ENCODE assay signal across 19 cellular contexts in the genomic region with DNA sequence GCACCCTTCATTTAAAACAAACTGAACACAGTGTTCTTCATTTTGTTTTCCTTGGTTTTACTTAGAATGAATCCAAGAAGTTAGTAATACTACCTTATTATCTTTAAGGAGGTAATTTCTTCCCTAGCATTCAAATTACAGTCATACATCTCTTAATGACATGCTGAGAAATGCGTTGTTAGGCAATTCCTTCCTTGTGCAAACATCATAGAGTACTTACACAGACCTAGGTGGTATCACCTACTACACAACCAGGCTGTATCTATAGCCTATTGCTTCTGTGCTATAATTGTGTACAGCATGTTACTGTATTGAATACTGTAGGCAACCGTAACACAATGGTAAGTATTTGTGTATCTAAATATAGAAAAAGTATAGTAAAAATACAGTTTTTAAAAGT. TPM values are rescaled to one million over a fixed set of nuclear protein-coding genes. Genes with fewer than 3 reads are reported as not detected.
A peak's percentile ranks its signal among the peaks of the same experiment; 100 is the strongest.
DNase-seq lines count a peak whose midpoint lies in the region; ATAC-seq, FAIRE-seq and TF ChIP-seq lines count a peak whose summit lies in the region.
"Had no signal": no experiment of that assay in that cellular context is flagged by ENCODE, and none has a peak within 500 bp of the region (broad histone marks: within the 10 kb centered on the region; RNA-seq: fewer than 3 reads in every experiment).

No MANE protein-coding gene starts in this region.

- no TSS peak for BruUV-seq in PC-3 (replicated peaks; lab: Mats Ljungman, UMichigan)

- CTCF ChIA-PET in PC-3 (lab: Charles Lee), result no interaction called here

- H3K27me3 ChIP-seq in bronchial epithelial cell (ENCODE audit: control insufficient read depth, insufficient read depth, low read length) (no peaks in the 10 kb centered on the region), PC-3 (ENCODE audit: low read length) (no peaks in the 10 kb centered on the region)
- H3K27me3 ChIP-seq: SJCRH30 had no signal

- no peak overlapping the region for H3K4me2 ChIP-seq in PC-3 (ENCODE audit: low read length)

- no peak overlapping the region for H3K9ac ChIP-seq in PC-3 (ENCODE audit: low read length)

- H4K20me1 ChIP-seq in PC-3 (ENCODE audit: low read length), result no peaks in the 10 kb centered on the region

- H3K4me1 ChIP-seq in mucosa of descending colon (ENCODE audit: low read depth) (no peaks in the 10 kb centered on the region), PC-3 (ENCODE audit: insufficient read depth, low read length) (no peaks in the 10 kb centered on the region)
- H3K4me1 ChIP-seq: SJCRH30 had no signal

- POLR2A ChIA-PET in PC-3 (lab: Charles Lee; ENCODE audit: unreplicated experiment), result no interaction called here

- peak; percentile 8 for DNase-seq in COR-L47 (lab: John Stamatoyannopoulos, UW)
- DNase-seq in NCI-H1417 treated with DMSO at 0.1 percent for 48 hours (lab: John Stamatoyannopoulos, UW), result peak; percentile 39
- peak; percentile 38 for DNase-seq in bronchial epithelial cell (ENCODE audit: low read depth)
- DNase-seq in mucosa of descending colon, result peak in 1 of 3 donors; percentile 16
- no peak for DNase-seq in NCI-H1092 (lab: John Stamatoyannopoulos, UW)
- no peak for DNase-seq in NCI-H345 treated with DMSO at 0.1 percent for 48 hours (lab: John Stamatoyannopoulos, UW; ENCODE audit: unreplicated experiment)
- DNase-seq in PC-3, result no peak
- no peak for DNase-seq in urothelium cell line (ENCODE audit: low spot score)
- DNase-seq: EL, GF-D8, Karpas-422, NCI-H2029 treated with DMSO at 0.1 percent for 48 hours, NCI-H446 treated with DMSO at 0.1 percent for 48 hours, NCI-H774, SJCRH30 had no signal

- no peaks in the 10 kb centered on the region for H3K9me2 ChIP-seq in PC-3 (replicated peaks; ENCODE audit: low read length)

- peak; percentile 92 for ATAC-seq in mucosa of descending colon
- no peak for ATAC-seq in PC-3

- no peaks in the 10 kb centered on the region for H3K79me2 ChIP-seq in PC-3 (ENCODE audit: low read length)

- no peak for TF ChIP-seq CTCF in bronchial epithelial cell (IDR thresholded peaks at IDR 0.05; ENCODE audit: insufficient read depth, low read length, severe bottlenecking)
- no peak for TF ChIP-seq CTCF in mucosa of descending colon (IDR thresholded peaks at IDR 0.05)
- TF ChIP-seq CTCF in PC-3 (conservative IDR thresholded peaks at IDR 0.05; ENCODE audit: low read depth, low read length), result no peak

- H2AFZ ChIP-seq in PC-3 (ENCODE audit: low read length), result no peak overlapping the region

- H3F3A ChIP-seq in PC-3 (ENCODE audit: low read length, unreplicated experiment), result no peaks in the 10 kb centered on the region

- FAIRE-seq in bronchial epithelial cell (lab: Jason Lieb, UNC) (no peak), urothelium cell line (lab: Jason Lieb, UNC) (no peak)
- FAIRE-seq: A204.1, RCC 7860 had no signal

- H3K36me3 ChIP-seq in bronchial epithelial cell (ENCODE audit: control insufficient read depth, insufficient read depth, low read length), result peaks cover 4% of the 10 kb centered on the region
- H3K36me3 ChIP-seq in mucosa of descending colon (ENCODE audit: low read depth), result no peaks in the 10 kb centered on the region
- 0 out of 2 replicates have a peak, but pooled peaks cover under 1% of the 10 kb centered on the region for H3K36me3 ChIP-seq in PC-3 (ENCODE audit: low read depth, low read length)
- H3K36me3 ChIP-seq: SJCRH30 had no signal

- H3K4me3 ChIP-seq in bronchial epithelial cell (ENCODE audit: low read depth, low read length) (no peak overlapping the region), mucosa of descending colon (no peak overlapping the region), PC-3 (ENCODE audit: low read length) (no peak overlapping the region)
- H3K4me3 ChIP-seq: SJCRH30 had no signal

- intact Hi-C loops in mucosa of descending colon (cut with DNase I, micrococcal nuclease) (no loop called here), PC-3 (cut with micrococcal nuclease) (no loop called here)

- H3K9me3 ChIP-seq in mucosa of descending colon (no peaks in the 10 kb centered on the region), PC-3 (ENCODE audit: low read length) (no peaks in the 10 kb centered on the region)
- H3K9me3 ChIP-seq: SJCRH30 had no signal

- no peak overlapping the region for H3K27ac ChIP-seq in PC-3 (ENCODE audit: low read length)
- H3K27ac ChIP-seq: C4-2B, SJCRH30 had no signal

RNA-seq across cellular contexts. Expression of a gene that starts 8.4 kb away (rescaled TPM):
- 0.79 and 0.90 TPM in 2 replicates for total RNA-seq in bronchial epithelial cell
- 1 to 10 TPM in 1 of 3 donors, under 1 TPM in 2; 0.41 to 1.4 (median 0.48) TPM for total RNA-seq in mucosa of descending colon
- 5.4 and 5.6 TPM in 2 replicates for total RNA-seq in PC-3 (2014; rRNA removed)
- total RNA-seq: OCI-LY7, SJCRH30 had no signal

Comparison
In these comparisons a context has a peak if more than half of its experiments do, and no peak if none do; other contexts are left out.
1. DNase-seq: peak in COR-L47 (single experiment), NCI-H1417 treated with DMSO at 0.1 percent for 48 hours (single experiment) and bronchial epithelial cell (single experiment); none in NCI-H1092 (single experiment), NCI-H345 treated with DMSO at 0.1 percent for 48 hours (single experiment), PC-3 (single experiment) and urothelium cell line (single experiment).